In the genomic region with DNA sequence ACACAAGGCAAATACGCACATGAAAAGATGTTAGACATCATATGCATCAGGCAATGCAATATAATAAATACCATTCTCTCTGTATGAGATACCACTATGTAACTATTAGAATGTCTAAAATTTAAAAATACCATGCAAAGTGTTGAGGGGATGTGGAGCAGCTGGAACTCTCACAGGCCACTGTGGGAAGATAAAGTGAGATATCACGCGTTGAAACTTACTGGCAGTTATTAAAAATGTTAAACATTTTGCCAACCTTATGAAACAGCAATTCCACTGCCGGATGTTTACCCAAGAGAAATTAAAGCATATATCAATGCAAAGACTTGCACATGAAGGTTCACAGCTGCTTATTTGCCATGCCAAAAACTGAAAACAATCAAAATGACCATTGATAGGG, we compare ENCODE assay signal across 34 cellular contexts.
"Had no signal": no experiment of that assay in that cellular context is flagged by ENCODE, and none has a peak within 500 bp of the region (broad histone marks: within the 10 kb centered on the region; RNA-seq: fewer than 3 reads in every experiment).

No MANE protein-coding gene starts in this region.

- H3K4me3 ChIP-seq: MG63 had no signal

- DNase-seq: Karpas-422, Kasumi-1, MG63, MM.1S, MV-4-11, NCI-H1048, NCI-H1092, NCI-H1092 treated with DMSO at 0.1 percent for 48 hours, NCI-H1105, NCI-H1105 treated with DMSO at 0.1 percent for 48 hours, NCI-H1417, NCI-H1417 treated with DMSO at 0.1 percent for 48 hours, NCI-H1436, NCI-H1436 treated with DMSO at 0.1 percent for 48 hours, NCI-H146, NCI-H1694, NCI-H1694 treated with DMSO at 0.1 percent for 48 hours, NCI-H187, NCI-H187 treated with DMSO at 0.1 percent for 48 hours, NCI-H1930, NCI-H2029, NCI-H2029 treated with DMSO at 0.1 percent for 48 hours, NCI-H2081, NCI-H2081 treated with DMSO at 0.1 percent for 48 hours, NCI-H2107, NCI-H2171, NCI-H2171 treated with DMSO at 0.1 percent for 48 hours, NCI-H2227 treated with DMSO at 0.1 percent for 48 hours, NCI-H226, NCI-H345, NCI-H446, NCI-H446 treated with DMSO at 0.1 percent for 48 hours, NCI-H510A, NCI-H510A treated with DMSO at 0.1 percent for 48 hours had no signal
